In the genomic region with DNA sequence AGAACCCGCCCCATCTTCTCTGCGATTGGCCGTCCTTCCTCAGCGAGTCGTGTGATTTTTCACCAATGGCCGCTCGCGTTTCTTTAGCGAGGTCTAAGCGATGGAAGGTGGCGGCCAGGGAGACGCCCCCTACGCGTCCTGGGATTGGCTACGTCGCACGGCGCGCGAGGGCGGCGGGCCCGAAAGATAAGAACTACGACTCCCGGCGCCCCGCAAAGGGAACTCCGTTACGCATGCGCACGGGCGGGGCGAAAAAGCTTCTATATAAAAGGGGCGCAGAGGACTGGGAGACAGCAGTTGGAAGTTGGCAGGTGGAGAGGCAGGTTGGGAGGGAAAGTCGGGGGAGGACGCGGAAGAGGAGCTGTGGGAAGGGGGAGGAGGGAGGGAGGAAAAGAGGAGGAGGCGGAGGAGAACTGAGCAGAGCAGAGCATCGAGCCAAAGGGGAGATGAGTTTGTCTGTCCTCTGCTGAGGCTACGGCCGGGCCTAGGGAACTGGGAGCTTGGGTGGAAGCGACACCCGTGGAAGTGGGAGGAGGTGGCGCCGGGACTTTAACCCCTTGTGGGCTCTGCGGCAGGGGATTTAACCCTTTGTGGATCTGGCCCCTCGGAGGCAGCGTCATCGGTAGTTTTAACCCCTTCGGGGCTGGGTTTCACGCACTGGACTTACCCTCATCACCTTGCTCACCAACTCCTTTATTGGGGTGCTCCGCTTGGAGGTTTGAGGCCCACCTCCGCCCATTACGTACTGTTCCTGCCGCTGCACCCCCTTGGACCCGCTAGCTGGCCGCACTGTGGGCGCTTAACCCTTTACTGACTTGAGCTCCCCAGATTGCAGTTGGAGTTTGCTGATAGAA, we compare ENCODE assay signal across 1 cellular context.
A peak's percentile ranks its signal among the peaks of the same experiment; 100 is the strongest.
TF ChIP-seq lines count a peak whose summit lies in the region.

A gene with protein sequence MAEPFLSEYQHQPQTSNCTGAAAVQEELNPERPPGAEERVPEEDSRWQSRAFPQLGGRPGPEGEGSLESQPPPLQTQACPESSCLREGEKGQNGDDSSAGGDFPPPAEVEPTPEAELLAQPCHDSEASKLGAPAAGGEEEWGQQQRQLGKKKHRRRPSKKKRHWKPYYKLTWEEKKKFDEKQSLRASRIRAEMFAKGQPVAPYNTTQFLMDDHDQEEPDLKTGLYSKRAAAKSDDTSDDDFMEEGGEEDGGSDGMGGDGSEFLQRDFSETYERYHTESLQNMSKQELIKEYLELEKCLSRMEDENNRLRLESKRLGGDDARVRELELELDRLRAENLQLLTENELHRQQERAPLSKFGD (plus strand): TSS at position 293 of the 854 bp plus-strand sequence. CDS start 716 bp downstream, outside the sequence.

TF ChIP-seq in HepG2, 621 proteins besides CTCF, POLR2A, EP300 and RAD21 (continued from another document and continues in another):
- TF ChIP-seq, protein P1, sequence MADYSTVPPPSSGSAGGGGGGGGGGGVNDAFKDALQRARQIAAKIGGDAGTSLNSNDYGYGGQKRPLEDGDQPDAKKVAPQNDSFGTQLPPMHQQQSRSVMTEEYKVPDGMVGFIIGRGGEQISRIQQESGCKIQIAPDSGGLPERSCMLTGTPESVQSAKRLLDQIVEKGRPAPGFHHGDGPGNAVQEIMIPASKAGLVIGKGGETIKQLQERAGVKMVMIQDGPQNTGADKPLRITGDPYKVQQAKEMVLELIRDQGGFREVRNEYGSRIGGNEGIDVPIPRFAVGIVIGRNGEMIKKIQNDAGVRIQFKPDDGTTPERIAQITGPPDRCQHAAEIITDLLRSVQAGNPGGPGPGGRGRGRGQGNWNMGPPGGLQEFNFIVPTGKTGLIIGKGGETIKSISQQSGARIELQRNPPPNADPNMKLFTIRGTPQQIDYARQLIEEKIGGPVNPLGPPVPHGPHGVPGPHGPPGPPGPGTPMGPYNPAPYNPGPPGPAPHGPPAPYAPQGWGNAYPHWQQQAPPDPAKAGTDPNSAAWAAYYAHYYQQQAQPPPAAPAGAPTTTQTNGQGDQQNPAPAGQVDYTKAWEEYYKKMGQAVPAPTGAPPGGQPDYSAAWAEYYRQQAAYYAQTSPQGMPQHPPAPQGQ (CRISPR knock-in tag; IDR thresholded peaks at IDR 0.05; ENCODE audit: borderline replicate concordance): no peak; the same call in 1 of the 2 replicates
- no peak for TF ChIP-seq NFRKB (IDR thresholded peaks at IDR 0.05)
- peak; percentile 81 for TF ChIP-seq SIX4 (CRISPR knock-in tag; IDR thresholded peaks at IDR 0.05)
- TF ChIP-seq, protein P2, sequence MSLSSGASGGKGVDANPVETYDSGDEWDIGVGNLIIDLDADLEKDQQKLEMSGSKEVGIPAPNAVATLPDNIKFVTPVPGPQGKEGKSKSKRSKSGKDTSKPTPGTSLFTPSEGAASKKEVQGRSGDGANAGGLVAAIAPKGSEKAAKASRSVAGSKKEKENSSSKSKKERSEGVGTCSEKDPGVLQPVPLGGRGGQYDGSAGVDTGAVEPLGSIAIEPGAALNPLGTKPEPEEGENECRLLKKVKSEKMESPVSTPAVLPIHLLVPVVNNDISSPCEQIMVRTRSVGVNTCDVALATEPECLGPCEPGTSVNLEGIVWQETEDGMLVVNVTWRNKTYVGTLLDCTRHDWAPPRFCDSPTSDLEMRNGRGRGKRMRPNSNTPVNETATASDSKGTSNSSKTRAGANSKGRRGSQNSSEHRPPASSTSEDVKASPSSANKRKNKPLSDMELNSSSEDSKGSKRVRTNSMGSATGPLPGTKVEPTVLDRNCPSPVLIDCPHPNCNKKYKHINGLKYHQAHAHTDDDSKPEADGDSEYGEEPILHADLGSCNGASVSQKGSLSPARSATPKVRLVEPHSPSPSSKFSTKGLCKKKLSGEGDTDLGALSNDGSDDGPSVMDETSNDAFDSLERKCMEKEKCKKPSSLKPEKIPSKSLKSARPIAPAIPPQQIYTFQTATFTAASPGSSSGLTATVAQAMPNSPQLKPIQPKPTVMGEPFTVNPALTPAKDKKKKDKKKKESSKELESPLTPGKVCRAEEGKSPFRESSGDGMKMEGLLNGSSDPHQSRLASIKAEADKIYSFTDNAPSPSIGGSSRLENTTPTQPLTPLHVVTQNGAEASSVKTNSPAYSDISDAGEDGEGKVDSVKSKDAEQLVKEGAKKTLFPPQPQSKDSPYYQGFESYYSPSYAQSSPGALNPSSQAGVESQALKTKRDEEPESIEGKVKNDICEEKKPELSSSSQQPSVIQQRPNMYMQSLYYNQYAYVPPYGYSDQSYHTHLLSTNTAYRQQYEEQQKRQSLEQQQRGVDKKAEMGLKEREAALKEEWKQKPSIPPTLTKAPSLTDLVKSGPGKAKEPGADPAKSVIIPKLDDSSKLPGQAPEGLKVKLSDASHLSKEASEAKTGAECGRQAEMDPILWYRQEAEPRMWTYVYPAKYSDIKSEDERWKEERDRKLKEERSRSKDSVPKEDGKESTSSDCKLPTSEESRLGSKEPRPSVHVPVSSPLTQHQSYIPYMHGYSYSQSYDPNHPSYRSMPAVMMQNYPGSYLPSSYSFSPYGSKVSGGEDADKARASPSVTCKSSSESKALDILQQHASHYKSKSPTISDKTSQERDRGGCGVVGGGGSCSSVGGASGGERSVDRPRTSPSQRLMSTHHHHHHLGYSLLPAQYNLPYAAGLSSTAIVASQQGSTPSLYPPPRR (CRISPR knock-in tag; IDR thresholded peaks at IDR 0.05; ENCODE audit: borderline replicate concordance): peak; percentile 52
- 0 out of 2 replicates have a peak, but pooled peaks have one; percentile 60 for TF ChIP-seq ZNF841 (CRISPR knock-in tag; IDR thresholded peaks at IDR 0.05; ENCODE audit: borderline replicate concordance)
- TF ChIP-seq NR2F2 (IDR thresholded peaks at IDR 0.05; ENCODE audit: borderline replicate concordance, low read depth): peak; percentile 82; the same call in 1 of the 2 replicates
- TF ChIP-seq, protein P3, sequence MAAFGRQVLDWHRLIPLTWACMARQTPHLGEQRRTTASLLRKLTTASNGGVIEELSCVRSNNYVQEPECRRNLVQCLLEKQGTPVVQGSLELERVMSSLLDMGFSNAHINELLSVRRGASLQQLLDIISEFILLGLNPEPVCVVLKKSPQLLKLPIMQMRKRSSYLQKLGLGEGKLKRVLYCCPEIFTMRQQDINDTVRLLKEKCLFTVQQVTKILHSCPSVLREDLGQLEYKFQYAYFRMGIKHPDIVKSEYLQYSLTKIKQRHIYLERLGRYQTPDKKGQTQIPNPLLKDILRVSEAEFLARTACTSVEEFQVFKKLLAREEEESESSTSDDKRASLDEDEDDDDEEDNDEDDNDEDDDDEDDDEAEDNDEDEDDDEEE (CRISPR knock-in tag; IDR thresholded peaks at IDR 0.05): 0 out of 2 replicates have a peak, but pooled peaks have one; percentile 63
- TF ChIP-seq HMG20A (CRISPR knock-in tag; IDR thresholded peaks at IDR 0.05; ENCODE audit: borderline replicate concordance): no peak; the same call in 1 of the 2 replicates
- no peak for TF ChIP-seq ZNF484 (CRISPR knock-in tag; IDR thresholded peaks at IDR 0.05; ENCODE audit: borderline replicate concordance, low read depth)
- TF ChIP-seq GATAD2A (CRISPR knock-in tag; IDR thresholded peaks at IDR 0.05): peak; percentile 82
- TF ChIP-seq, protein P4, sequence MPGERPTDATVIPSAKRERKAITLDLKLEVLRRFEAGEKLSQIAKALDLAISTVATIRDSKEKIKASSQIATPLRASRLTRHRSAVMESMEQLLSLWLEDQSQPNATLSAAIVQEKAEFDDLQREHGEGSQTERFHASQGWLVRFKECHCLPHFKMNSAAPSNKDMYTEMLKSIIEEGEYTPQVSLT (CRISPR knock-in tag; IDR thresholded peaks at IDR 0.05; ENCODE audit: borderline replicate concordance, low read depth): no peak
- no peak for TF ChIP-seq RFXANK (CRISPR knock-in tag; IDR thresholded peaks at IDR 0.05)
- TF ChIP-seq ZFP90 (CRISPR knock-in tag; IDR thresholded peaks at IDR 0.05; ENCODE audit: borderline replicate concordance): peak; percentile 95
- TF ChIP-seq SALL2 (CRISPR knock-in tag; IDR thresholded peaks at IDR 0.05): peak; percentile 88; the same call in 1 of the 2 replicates
- TF ChIP-seq, protein P5, sequence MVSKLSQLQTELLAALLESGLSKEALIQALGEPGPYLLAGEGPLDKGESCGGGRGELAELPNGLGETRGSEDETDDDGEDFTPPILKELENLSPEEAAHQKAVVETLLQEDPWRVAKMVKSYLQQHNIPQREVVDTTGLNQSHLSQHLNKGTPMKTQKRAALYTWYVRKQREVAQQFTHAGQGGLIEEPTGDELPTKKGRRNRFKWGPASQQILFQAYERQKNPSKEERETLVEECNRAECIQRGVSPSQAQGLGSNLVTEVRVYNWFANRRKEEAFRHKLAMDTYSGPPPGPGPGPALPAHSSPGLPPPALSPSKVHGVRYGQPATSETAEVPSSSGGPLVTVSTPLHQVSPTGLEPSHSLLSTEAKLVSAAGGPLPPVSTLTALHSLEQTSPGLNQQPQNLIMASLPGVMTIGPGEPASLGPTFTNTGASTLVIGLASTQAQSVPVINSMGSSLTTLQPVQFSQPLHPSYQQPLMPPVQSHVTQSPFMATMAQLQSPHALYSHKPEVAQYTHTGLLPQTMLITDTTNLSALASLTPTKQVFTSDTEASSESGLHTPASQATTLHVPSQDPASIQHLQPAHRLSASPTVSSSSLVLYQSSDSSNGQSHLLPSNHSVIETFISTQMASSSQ (IDR thresholded peaks at IDR 0.05; ENCODE audit: low read depth): peak; percentile 74; the same call in 1 of the 2 replicates
- TF ChIP-seq, protein P5 (CRISPR knock-in tag; IDR thresholded peaks at IDR 0.05; ENCODE audit: borderline replicate concordance): peak; percentile 72
- no peak for TF ChIP-seq NFE2 (CRISPR knock-in tag; IDR thresholded peaks at IDR 0.05)
- TF ChIP-seq, protein P6, sequence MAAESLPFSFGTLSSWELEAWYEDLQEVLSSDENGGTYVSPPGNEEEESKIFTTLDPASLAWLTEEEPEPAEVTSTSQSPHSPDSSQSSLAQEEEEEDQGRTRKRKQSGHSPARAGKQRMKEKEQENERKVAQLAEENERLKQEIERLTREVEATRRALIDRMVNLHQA (CRISPR knock-in tag; IDR thresholded peaks at IDR 0.05): 0 out of 2 replicates have a peak, but pooled peaks have one; percentile 71
- peak; percentile 20 for TF ChIP-seq JARID2 (CRISPR knock-in tag; IDR thresholded peaks at IDR 0.05; ENCODE audit: insufficient replicate concordance)
- peak; percentile 26; the same call in 1 of the 2 replicates for TF ChIP-seq ZFX (CRISPR knock-in tag; IDR thresholded peaks at IDR 0.05; ENCODE audit: low read depth)
- no peak for TF ChIP-seq ZNF552 (CRISPR knock-in tag; IDR thresholded peaks at IDR 0.05; ENCODE audit: borderline replicate concordance)
- TF ChIP-seq GABPB1 (CRISPR knock-in tag; IDR thresholded peaks at IDR 0.05): peak; percentile 80
- TF ChIP-seq ZNF510 (CRISPR knock-in tag; IDR thresholded peaks at IDR 0.05; ENCODE audit: low read depth): peak; percentile 88; the same call in 1 of the 2 replicates
- no peak for TF ChIP-seq MAFG (CRISPR knock-in tag; IDR thresholded peaks at IDR 0.05)
- TF ChIP-seq, protein P7, sequence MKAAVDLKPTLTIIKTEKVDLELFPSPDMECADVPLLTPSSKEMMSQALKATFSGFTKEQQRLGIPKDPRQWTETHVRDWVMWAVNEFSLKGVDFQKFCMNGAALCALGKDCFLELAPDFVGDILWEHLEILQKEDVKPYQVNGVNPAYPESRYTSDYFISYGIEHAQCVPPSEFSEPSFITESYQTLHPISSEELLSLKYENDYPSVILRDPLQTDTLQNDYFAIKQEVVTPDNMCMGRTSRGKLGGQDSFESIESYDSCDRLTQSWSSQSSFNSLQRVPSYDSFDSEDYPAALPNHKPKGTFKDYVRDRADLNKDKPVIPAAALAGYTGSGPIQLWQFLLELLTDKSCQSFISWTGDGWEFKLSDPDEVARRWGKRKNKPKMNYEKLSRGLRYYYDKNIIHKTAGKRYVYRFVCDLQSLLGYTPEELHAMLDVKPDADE (CRISPR knock-in tag; IDR thresholded peaks at IDR 0.05): no peak
- TF ChIP-seq, protein P8, sequence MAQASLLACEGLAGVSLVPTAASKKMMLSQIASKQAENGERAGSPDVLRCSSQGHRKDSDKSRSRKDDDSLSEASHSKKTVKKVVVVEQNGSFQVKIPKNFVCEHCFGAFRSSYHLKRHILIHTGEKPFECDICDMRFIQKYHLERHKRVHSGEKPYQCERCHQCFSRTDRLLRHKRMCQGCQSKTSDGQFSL (CRISPR knock-in tag; IDR thresholded peaks at IDR 0.05): peak; percentile 62
- TF ChIP-seq FOXK2 (IDR thresholded peaks at IDR 0.05): 0 out of 2 replicates have a peak, but pooled peaks have one; percentile 4
- TF ChIP-seq, protein P9, sequence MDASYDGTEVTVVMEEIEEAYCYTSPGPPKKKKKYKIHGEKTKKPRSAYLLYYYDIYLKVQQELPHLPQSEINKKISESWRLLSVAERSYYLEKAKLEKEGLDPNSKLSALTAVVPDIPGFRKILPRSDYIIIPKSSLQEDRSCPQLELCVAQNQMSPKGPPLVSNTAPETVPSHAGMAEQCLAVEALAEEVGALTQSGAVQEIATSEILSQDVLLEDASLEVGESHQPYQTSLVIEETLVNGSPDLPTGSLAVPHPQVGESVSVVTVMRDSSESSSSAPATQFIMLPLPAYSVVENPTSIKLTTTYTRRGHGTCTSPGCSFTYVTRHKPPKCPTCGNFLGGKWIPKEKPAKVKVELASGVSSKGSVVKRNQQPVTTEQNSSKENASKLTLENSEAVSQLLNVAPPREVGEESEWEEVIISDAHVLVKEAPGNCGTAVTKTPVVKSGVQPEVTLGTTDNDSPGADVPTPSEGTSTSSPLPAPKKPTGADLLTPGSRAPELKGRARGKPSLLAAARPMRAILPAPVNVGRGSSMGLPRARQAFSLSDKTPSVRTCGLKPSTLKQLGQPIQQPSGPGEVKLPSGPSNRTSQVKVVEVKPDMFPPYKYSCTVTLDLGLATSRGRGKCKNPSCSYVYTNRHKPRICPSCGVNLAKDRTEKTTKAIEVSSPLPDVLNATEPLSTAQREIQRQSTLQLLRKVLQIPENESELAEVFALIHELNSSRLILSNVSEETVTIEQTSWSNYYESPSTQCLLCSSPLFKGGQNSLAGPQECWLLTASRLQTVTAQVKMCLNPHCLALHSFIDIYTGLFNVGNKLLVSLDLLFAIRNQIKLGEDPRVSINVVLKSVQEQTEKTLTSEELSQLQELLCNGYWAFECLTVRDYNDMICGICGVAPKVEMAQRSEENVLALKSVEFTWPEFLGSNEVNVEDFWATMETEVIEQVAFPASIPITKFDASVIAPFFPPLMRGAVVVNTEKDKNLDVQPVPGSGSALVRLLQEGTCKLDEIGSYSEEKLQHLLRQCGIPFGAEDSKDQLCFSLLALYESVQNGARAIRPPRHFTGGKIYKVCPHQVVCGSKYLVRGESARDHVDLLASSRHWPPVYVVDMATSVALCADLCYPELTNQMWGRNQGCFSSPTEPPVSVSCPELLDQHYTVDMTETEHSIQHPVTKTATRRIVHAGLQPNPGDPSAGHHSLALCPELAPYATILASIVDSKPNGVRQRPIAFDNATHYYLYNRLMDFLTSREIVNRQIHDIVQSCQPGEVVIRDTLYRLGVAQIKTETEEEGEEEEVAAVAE (CRISPR knock-in tag; IDR thresholded peaks at IDR 0.05; ENCODE audit: borderline replicate concordance): peak; percentile 81
- TF ChIP-seq ZNF850 (CRISPR knock-in tag; conservative IDR thresholded peaks at IDR 0.05): no peak; the same call in 1 of the 2 replicates
- TF ChIP-seq ZNF891 (CRISPR knock-in tag; IDR thresholded peaks at IDR 0.05): peak; percentile 96
- TF ChIP-seq SIN3A (IDR thresholded peaks at IDR 0.05; ENCODE audit: borderline replicate concordance, low read depth, low read length): peak; percentile 95
- TF ChIP-seq ZNF616 (CRISPR knock-in tag; IDR thresholded peaks at IDR 0.05; ENCODE audit: low read depth): no peak
